8 cellular contexts compared by ENCODE assay signal in the genomic region with DNA sequence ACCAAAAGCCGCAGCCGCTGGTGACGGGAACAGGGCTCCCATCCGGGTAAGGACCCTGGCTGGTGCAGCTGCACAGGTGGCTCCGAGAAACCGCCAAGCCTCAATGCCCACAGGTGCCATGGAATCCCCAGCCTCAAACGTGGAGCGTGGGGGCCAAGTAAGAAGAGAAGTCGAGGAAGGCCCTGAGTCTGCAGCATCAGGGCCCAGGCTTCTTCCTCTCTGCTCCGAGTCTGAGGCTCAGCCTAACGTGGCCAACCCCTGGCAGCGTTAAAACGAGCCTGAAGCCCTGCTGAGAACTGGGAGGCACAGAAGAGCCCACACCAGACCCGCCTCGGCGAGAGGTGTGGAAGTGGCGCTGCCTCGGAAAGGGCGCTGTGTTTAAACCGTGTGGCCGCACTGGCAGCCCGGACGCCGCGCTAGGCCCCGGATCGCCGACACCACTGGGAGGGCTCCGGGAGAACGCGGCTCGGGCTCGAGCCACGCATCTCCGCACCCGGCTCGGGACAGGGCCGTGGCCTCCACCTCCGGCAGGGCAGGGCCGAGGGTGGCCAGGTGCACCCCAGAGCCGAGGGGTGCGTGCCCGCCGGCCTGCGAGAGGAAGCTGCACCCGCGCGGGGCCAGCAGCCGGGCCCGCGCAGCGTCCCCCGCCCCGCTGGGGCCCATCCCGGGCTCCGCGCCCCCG. TPM values are rescaled to one million over a fixed set of nuclear protein-coding genes. Genes with fewer than 3 reads are reported as not detected.
DNase-seq lines count a peak whose midpoint lies in the region; ATAC-seq, FAIRE-seq and TF ChIP-seq lines count a peak whose summit lies in the region.

No MANE protein-coding gene starts in this region.

- peaks cover 22 to 35% of the 10 kb centered on the region in 2 experiments for H3K36me3 ChIP-seq in keratinocyte (ENCODE audit: control insufficient read depth in 2 of 2, extremely low read depth in 1 of 2, insufficient read depth in 2 of 2, low read length in 2 of 2)

- H3K4me1 ChIP-seq in keratinocyte (ENCODE audit: control insufficient read depth, extremely low read depth, insufficient read depth, low read length), result peaks cover 13% of the 10 kb centered on the region

- no peak for DNase-seq in CD4-positive, alpha-beta T cell
- peak; percentile 31 for DNase-seq in activated naive CD8-positive, alpha-beta T cell treated with anti-CD3 and anti-CD28 coated beads, Interleukin-2, amount 50 U/mL, for 24 hours
- DNase-seq in keratinocyte (ENCODE audit: low read depth, low spot score) (no peak), NCI-H2227 (lab: John Stamatoyannopoulos, UW; ENCODE audit: unreplicated experiment) (no peak), amygdala (lab: John Stamatoyannopoulos, UW) (no peak)
- DNase-seq in stimulated activated naive CD8-positive, alpha-beta T cell treated with anti-CD3 and anti-CD28 coated beads, Interleukin-15, amount 100 ng/mL, for 72 hours, result peak; percentile 28 to 29

- no peaks in the 10 kb centered on the region for H3K9me1 ChIP-seq in keratinocyte (ENCODE audit: control insufficient read depth, extremely low read depth, insufficient read depth, low read length)

- ATAC-seq in CD4-positive, alpha-beta T cell (ENCODE audit: poor library complexity), result peak; percentile 3
- peak; percentile 11 for ATAC-seq in GM19452 (IDR thresholded peaks at IDR 0.05; ENCODE audit: unreplicated experiment)
- ATAC-seq in HG03521 (IDR thresholded peaks at IDR 0.05; ENCODE audit: unreplicated experiment), result peak; percentile 17
- peak; percentile 24 for ATAC-seq in activated naive CD8-positive, alpha-beta T cell treated with anti-CD3 and anti-CD28 coated beads, Interleukin-2, amount 50 U/mL, for 24 hours
- peak; percentile 31 for ATAC-seq in stimulated activated naive CD8-positive, alpha-beta T cell treated with anti-CD3 and anti-CD28 coated beads, Interleukin-15, amount 100 ng/mL, for 72 hours

- H3K9ac ChIP-seq in keratinocyte (ENCODE audit: control insufficient read depth, extremely low read depth, insufficient read depth, low read length), result peak overlapping the region; percentile 83

- no peaks in the 10 kb centered on the region for H3K27me3 ChIP-seq in CD4-positive, alpha-beta T cell (ENCODE audit: control insufficient read depth, insufficient read depth, low read length)
- no peaks in the 10 kb centered on the region for H3K27me3 ChIP-seq in keratinocyte (ENCODE audit: control insufficient read depth, extremely low read depth, insufficient read depth, low read length)

- H3K4me3 Mint-ChIP-seq in CD4-positive, alpha-beta T cell, result peak overlapping the region; percentile 92
- H3K4me3 Mint-ChIP-seq in activated naive CD8-positive, alpha-beta T cell treated with anti-CD3 and anti-CD28 coated beads, Interleukin-2, amount 50 U/mL, for 24 hours, result peak overlapping the region; percentile 84
- H3K4me3 Mint-ChIP-seq in stimulated activated naive CD8-positive, alpha-beta T cell treated with anti-CD3 and anti-CD28 coated beads, Interleukin-15, amount 100 ng/mL, for 72 hours, result peak overlapping the region; percentile 86 to 89

- H3K4me2 ChIP-seq in keratinocyte (ENCODE audit: control insufficient read depth, extremely low read depth, insufficient read depth, low read depth, low read length), result peak overlapping the region; percentile 97

- peak overlapping the region; percentile 59 for H3K27ac Mint-ChIP-seq in CD4-positive, alpha-beta T cell
- H3K27ac Mint-ChIP-seq in activated naive CD8-positive, alpha-beta T cell treated with anti-CD3 and anti-CD28 coated beads, Interleukin-2, amount 50 U/mL, for 24 hours, result peak overlapping the region; percentile 54
- H3K27ac Mint-ChIP-seq in stimulated activated naive CD8-positive, alpha-beta T cell treated with anti-CD3 and anti-CD28 coated beads, Interleukin-15, amount 100 ng/mL, for 72 hours, result peak overlapping the region; percentile 13 to 76

- H2AFZ ChIP-seq in keratinocyte (ENCODE audit: control insufficient read depth, low read length), result no peak overlapping the region

- H3K27me3 Mint-ChIP-seq in CD4-positive, alpha-beta T cell, result no peaks in the 10 kb centered on the region
- no peaks in the 10 kb centered on the region for H3K27me3 Mint-ChIP-seq in activated naive CD8-positive, alpha-beta T cell treated with anti-CD3 and anti-CD28 coated beads, Interleukin-2, amount 50 U/mL, for 24 hours
- no peaks in the 10 kb centered on the region for H3K27me3 Mint-ChIP-seq in stimulated activated naive CD8-positive, alpha-beta T cell treated with anti-CD3 and anti-CD28 coated beads, Interleukin-15, amount 100 ng/mL, for 72 hours

- POLR2A ChIA-PET in CD4-positive, alpha-beta T cell (lab: Charles Lee), result interaction anchor here (0.9 to 1.9 kb wide), 3 partner anchors 10 to 16 kb away, joined by 3 to 8 read pairs (median 8); partner anchors contain the start of genes ARRDC1 and DPH7

- no peaks in the 10 kb centered on the region for H3K9me3 ChIP-seq in CD4-positive, alpha-beta T cell (ENCODE audit: control insufficient read depth, low read length)
- H3K9me3 ChIP-seq in keratinocyte (ENCODE audit: control insufficient read depth, low read depth, low read length), result no peaks in the 10 kb centered on the region

- peaks cover 43% of the 10 kb centered on the region for H3K79me2 ChIP-seq in keratinocyte (ENCODE audit: control insufficient read depth, insufficient read depth, low read length)

- no peak for TF ChIP-seq CTCF in CD4-positive, alpha-beta T cell (IDR thresholded peaks at IDR 0.05)
- no peak for TF ChIP-seq CTCF in keratinocyte (optimal IDR thresholded peaks at IDR 0.05 in 1 of 3, IDR thresholded peaks at IDR 0.05 in 1 of 3, conservative IDR thresholded peaks at IDR 0.05 in 1 of 3; ENCODE audit: extremely low read depth in 1 of 3, insufficient read depth in 2 of 3, low read length in 3 of 3)

- peak overlapping the region; percentile 57 to 92 (median 90) for H3K4me3 ChIP-seq in keratinocyte (ENCODE audit: control insufficient read depth in 2 of 3, extremely low read depth in 1 of 3, insufficient read depth in 2 of 3, low read depth in 1 of 3, low read length in 3 of 3)

- CTCF ChIA-PET in CD4-positive, alpha-beta T cell (lab: Charles Lee), result no interaction called here

- intact Hi-C loops in CD4-positive, alpha-beta T cell (cut with DNase I, micrococcal nuclease), result loop anchor here in 1 of 2 experiments (1.0 kb wide), 3 partner anchors 16 to 38 kb away; partner anchors contain the start of genes ARRDC1 and MRPL41

- dilution Hi-C loops in keratinocyte (cut with MboI; ENCODE audit: extremely low pct_ligation_motif_present, low sequenced_read_pairs), result no loop called here

- peaks cover 11% of the 10 kb centered on the region for H4K20me1 ChIP-seq in keratinocyte (ENCODE audit: control insufficient read depth, extremely low read depth, insufficient read depth, low read length)

- H3K9me3 Mint-ChIP-seq in CD4-positive, alpha-beta T cell, result no peaks in the 10 kb centered on the region
- H3K9me3 Mint-ChIP-seq in activated naive CD8-positive, alpha-beta T cell treated with anti-CD3 and anti-CD28 coated beads, Interleukin-2, amount 50 U/mL, for 24 hours, result no peaks in the 10 kb centered on the region
- H3K9me3 Mint-ChIP-seq in stimulated activated naive CD8-positive, alpha-beta T cell treated with anti-CD3 and anti-CD28 coated beads, Interleukin-15, amount 100 ng/mL, for 72 hours, result no peaks in the 10 kb centered on the region

- peaks cover 17% of the 10 kb centered on the region for H3K4me1 Mint-ChIP-seq in CD4-positive, alpha-beta T cell (ENCODE audit: low read depth)
- H3K4me1 Mint-ChIP-seq in activated naive CD8-positive, alpha-beta T cell treated with anti-CD3 and anti-CD28 coated beads, Interleukin-2, amount 50 U/mL, for 24 hours, result peaks cover 27% of the 10 kb centered on the region
- H3K4me1 Mint-ChIP-seq in stimulated activated naive CD8-positive, alpha-beta T cell treated with anti-CD3 and anti-CD28 coated beads, Interleukin-15, amount 100 ng/mL, for 72 hours, result peaks cover 41% of the 10 kb centered on the region

- FAIRE-seq in keratinocyte (lab: Jason Lieb, UNC), result no peak

- H3K27ac ChIP-seq in CD4-positive, alpha-beta T cell (ENCODE audit: low read depth, low read length), result no peak overlapping the region
- peak overlapping the region; percentile 68 for H3K27ac ChIP-seq in keratinocyte (ENCODE audit: control insufficient read depth, insufficient read depth, low read length)

- peaks cover 23% of the 10 kb centered on the region for H3K36me3 Mint-ChIP-seq in CD4-positive, alpha-beta T cell (ENCODE audit: low read depth)
- peaks cover 23% of the 10 kb centered on the region for H3K36me3 Mint-ChIP-seq in activated naive CD8-positive, alpha-beta T cell treated with anti-CD3 and anti-CD28 coated beads, Interleukin-2, amount 50 U/mL, for 24 hours (ENCODE audit: low read depth)

RNA-seq across cellular contexts. Expression of gene ZMYND19, which starts 0.7 kb away (rescaled TPM):
- 10 to 100 TPM in 1 of 2 experiments, 1 to 10 TPM in 1; 8.6 to 11.3 TPM for total RNA-seq in CD4-positive, alpha-beta T cell
- polyA plus RNA-seq in keratinocyte, result 25.8 to 28.1 TPM (median 27.8 TPM) in 3 replicates
- polyA plus RNA-seq in keratinocyte (2011; ENCODE audit: low read depth), result 19.0 TPM
- 13.6 and 24.5 TPM in 2 replicates for polyA plus RNA-seq in keratinocyte (2011; cell fraction: cytosol; rRNA removed)
- 27.6 and 29.4 TPM in 2 replicates for polyA plus RNA-seq in keratinocyte (2011; cell fraction: nucleus; rRNA removed)
- polyA plus RNA-seq in keratinocyte (2012; ENCODE audit: low replicate concordance), result 27.3 and 30.2 TPM in 2 replicates
- 9.5 to 21.9 TPM (median 11.2 TPM) in 3 replicates for polyA minus RNA-seq in keratinocyte
- 17.8 TPM for polyA minus RNA-seq in keratinocyte (2011; cell fraction: cytosol; rRNA and poly(A)+ RNA removed)
- polyA minus RNA-seq in keratinocyte (2011; cell fraction: nucleus; rRNA and poly(A)+ RNA removed), result 7.1 and 7.8 TPM in 2 replicates

RNA-seq across cellular contexts. Expression of gene DPH7, which starts 10.9 kb away (rescaled TPM):
- 10 to 100 TPM; 36.4 to 36.8 TPM for total RNA-seq in CD4-positive, alpha-beta T cell
- 25.3 to 32.4 TPM (median 26.2 TPM) in 3 replicates for polyA plus RNA-seq in keratinocyte
- 20.2 TPM for polyA plus RNA-seq in keratinocyte (2011; ENCODE audit: low read depth)
- polyA plus RNA-seq in keratinocyte (2011; cell fraction: cytosol; rRNA removed), result 16.1 and 19.9 TPM in 2 replicates
- 68.3 and 79.1 TPM in 2 replicates for polyA plus RNA-seq in keratinocyte (2011; cell fraction: nucleus; rRNA removed)
- polyA plus RNA-seq in keratinocyte (2012; ENCODE audit: low replicate concordance), result 16.9 and 26.9 TPM in 2 replicates
- 17.8 to 19.1 TPM (median 19.0 TPM) in 3 replicates for polyA minus RNA-seq in keratinocyte
- 13.0 TPM for polyA minus RNA-seq in keratinocyte (2011; cell fraction: cytosol; rRNA and poly(A)+ RNA removed)
- 15.3 and 20.4 TPM in 2 replicates for polyA minus RNA-seq in keratinocyte (2011; cell fraction: nucleus; rRNA and poly(A)+ RNA removed)

RNA-seq across cellular contexts. Expression of gene ARRDC1, which starts 15.9 kb away (rescaled TPM):
- total RNA-seq in CD4-positive, alpha-beta T cell, result 10 to 100 TPM; 45.5 to 50.7 TPM
- 94.7 to 163 TPM (median 102 TPM) in 3 replicates for polyA plus RNA-seq in keratinocyte
- polyA plus RNA-seq in keratinocyte (2011; ENCODE audit: low read depth), result 109 TPM
- polyA plus RNA-seq in keratinocyte (2011; cell fraction: cytosol; rRNA removed), result 66.6 and 112 TPM in 2 replicates
- 352 and 475 TPM in 2 replicates for polyA plus RNA-seq in keratinocyte (2011; cell fraction: nucleus; rRNA removed)
- 76.1 and 101 TPM in 2 replicates for polyA plus RNA-seq in keratinocyte (2012; ENCODE audit: low replicate concordance)
- polyA minus RNA-seq in keratinocyte, result 102 to 286 TPM (median 125 TPM) in 3 replicates
- polyA minus RNA-seq in keratinocyte (2011; cell fraction: cytosol; rRNA and poly(A)+ RNA removed), result 104 TPM
- polyA minus RNA-seq in keratinocyte (2011; cell fraction: nucleus; rRNA and poly(A)+ RNA removed), result 120 and 135 TPM in 2 replicates

RNA-seq across cellular contexts. Expression of gene EHMT1, which starts 29.2 kb away (rescaled TPM):
- 10 to 100 TPM; 80.6 to 87.8 TPM for total RNA-seq in CD4-positive, alpha-beta T cell
- 25.4 to 34.0 TPM (median 25.9 TPM) in 3 replicates for polyA plus RNA-seq in keratinocyte
- 51.6 TPM for polyA plus RNA-seq in keratinocyte (2011; ENCODE audit: low read depth)
- 16.1 and 29.6 TPM in 2 replicates for polyA plus RNA-seq in keratinocyte (2011; cell fraction: cytosol; rRNA removed)
- polyA plus RNA-seq in keratinocyte (2011; cell fraction: nucleus; rRNA removed), result 50.8 and 71.4 TPM in 2 replicates
- 21.1 and 37.2 TPM in 2 replicates for polyA plus RNA-seq in keratinocyte (2012; ENCODE audit: low replicate concordance)
- 42.0 to 105 TPM (median 52.4 TPM) in 3 replicates for polyA minus RNA-seq in keratinocyte
- polyA minus RNA-seq in keratinocyte (2011; cell fraction: cytosol; rRNA and poly(A)+ RNA removed), result 43.7 TPM
- polyA minus RNA-seq in keratinocyte (2011; cell fraction: nucleus; rRNA and poly(A)+ RNA removed), result 61.2 and 82.5 TPM in 2 replicates

RNA-seq across cellular contexts. Expression of gene MRPL41, which starts 37.9 kb away (rescaled TPM):
- 10 to 100 TPM; 49.3 to 52.5 TPM for total RNA-seq in CD4-positive, alpha-beta T cell
- 18.1 to 33.0 TPM (median 21.0 TPM) in 3 replicates for polyA plus RNA-seq in keratinocyte
- 39.7 TPM for polyA plus RNA-seq in keratinocyte (2011; ENCODE audit: low read depth)
- 12.6 and 45.9 TPM in 2 replicates for polyA plus RNA-seq in keratinocyte (2011; cell fraction: cytosol; rRNA removed)
- 9.0 and 17.7 TPM in 2 replicates for polyA plus RNA-seq in keratinocyte (2011; cell fraction: nucleus; rRNA removed)
- polyA plus RNA-seq in keratinocyte (2012; ENCODE audit: low replicate concordance), result 37.7 and 52.2 TPM in 2 replicates
- 3.0 to 4.9 TPM (median 4.2 TPM) in 3 replicates for polyA minus RNA-seq in keratinocyte
- polyA minus RNA-seq in keratinocyte (2011; cell fraction: cytosol; rRNA and poly(A)+ RNA removed), result 47.8 TPM
- 4.0 and 6.6 TPM in 2 replicates for polyA minus RNA-seq in keratinocyte (2011; cell fraction: nucleus; rRNA and poly(A)+ RNA removed)

Comparison
In these comparisons a context has a peak if more than half of its experiments do, and no peak if none do; other contexts are left out.
1. DNase-seq: peak in activated naive CD8-positive, alpha-beta T cell treated with anti-CD3 and anti-CD28 coated beads, Interleukin-2, amount 50 U/mL, for 24 hours (single experiment) and stimulated activated naive CD8-positive, alpha-beta T cell treated with anti-CD3 and anti-CD28 coated beads, Interleukin-15, amount 100 ng/mL, for 72 hours (2 of 2); none in CD4-positive, alpha-beta T cell (0 of 10), keratinocyte (single experiment), NCI-H2227 (single experiment) and amygdala (0 of 56).
2. Peak in every context shown above with its lines, with median percentiles within 50 percentile points of each other: ATAC-seq, H3K27ac Mint-ChIP-seq and H3K4me3 Mint-ChIP-seq.